ENCODE assay signal across 37 cellular contexts in the genomic region with DNA sequence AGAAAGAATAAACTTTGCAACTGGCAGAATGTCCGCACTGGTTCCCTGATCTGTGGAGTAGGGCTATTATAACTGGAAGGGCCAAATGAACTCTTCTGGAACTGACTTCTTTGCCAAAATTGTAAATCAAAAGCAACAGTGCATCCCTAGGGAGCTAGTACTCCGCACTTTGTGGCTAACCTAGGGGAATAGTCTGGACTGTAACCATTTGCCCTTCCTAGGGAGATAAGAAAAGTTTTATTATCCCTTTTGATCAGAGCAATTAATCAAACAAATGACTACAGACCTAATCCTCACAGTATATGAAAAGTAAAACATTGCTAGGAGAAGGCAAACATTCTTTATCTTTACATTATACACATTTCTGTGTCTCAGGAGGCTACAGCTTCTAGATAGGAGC. TPM values are rescaled to one million over a fixed set of nuclear protein-coding genes. Genes with fewer than 3 reads are reported as not detected.
"Had no signal": no experiment of that assay in that cellular context is flagged by ENCODE, and none has a peak within 500 bp of the region (broad histone marks: within the 10 kb centered on the region; RNA-seq: fewer than 3 reads in every experiment).

No MANE protein-coding gene starts in this region.

- ATAC-seq: activated CD8-positive, alpha-beta memory T cell treated with anti-CD3 and anti-CD28 coated beads, Interleukin-2, amount 10 ng/mL, durations not matched to agents 7 days and 5 days; activated T-cell treated with anti-CD3 and anti-CD28 coated beads, Interleukin-2, amount 50 U/mL, for 72 hours; activated T-helper 17 cell treated with anti-CD3 and anti-CD28 coated beads, Interleukin-2, amount 50 U/mL, for 72 hours; PC-3; Right ventricle myocardium inferior; SK-N-SH treated with all-trans-retinoic acid at 6 μM for 48 hours; T-cell; T-helper 17 cell had no signal

- H3K27me3 ChIP-seq: brain microvascular endothelial cell had no signal

- H3K9me3 Mint-ChIP-seq: activated CD4-positive, alpha-beta memory T cell treated with anti-CD3 and anti-CD28 coated beads, Interleukin-2, amount 10 ng/mL, durations not matched to agents 7 days and 5 days; activated naive CD8-positive, alpha-beta T cell treated with anti-CD3 and anti-CD28 coated beads for 36 hours; activated T-cell treated with anti-CD3 and anti-CD28 coated beads, Interleukin-2, amount 50 U/mL, for 72 hours; activated T-helper 17 cell treated with anti-CD3 and anti-CD28 coated beads, Interleukin-2, amount 50 U/mL, for 72 hours; T-cell had no signal

- H3K27ac Mint-ChIP-seq: activated CD4-positive, alpha-beta memory T cell treated with anti-CD3 and anti-CD28 coated beads, Interleukin-2, amount 10 ng/mL, durations not matched to agents 7 days and 5 days; activated CD8-positive, alpha-beta memory T cell treated with anti-CD3 and anti-CD28 coated beads, Interleukin-2, amount 10 ng/mL, durations not matched to agents 7 days and 5 days; activated naive CD8-positive, alpha-beta T cell treated with anti-CD3 and anti-CD28 coated beads for 36 hours; activated T-cell treated with anti-CD3 and anti-CD28 coated beads, Interleukin-2, amount 50 U/mL, for 72 hours; activated T-helper 17 cell treated with anti-CD3 and anti-CD28 coated beads, Interleukin-2, amount 50 U/mL, for 72 hours; T-cell; T-helper 17 cell had no signal

- DNase-seq: activated CD4-positive, alpha-beta memory T cell treated with anti-CD3 and anti-CD28 coated beads, Interleukin-2, amount 10 ng/mL, durations not matched to agents 7 days and 5 days; activated CD4-positive, alpha-beta T cell treated with anti-CD3 and anti-CD28 coated beads for 1 hour; activated CD4-positive, alpha-beta T cell treated with anti-CD3 and anti-CD28 coated beads for 48 hours; activated CD4-positive, CD25-positive, alpha-beta regulatory T cell; activated CD8-positive, alpha-beta memory T cell treated with anti-CD3 and anti-CD28 coated beads for 24 hours; activated CD8-positive, alpha-beta memory T cell treated with anti-CD3 and anti-CD28 coated beads, Interleukin-2, amount 10 ng/mL, durations not matched to agents 7 days and 5 days; activated CD8-positive, alpha-beta memory T cell treated with anti-CD3 and anti-CD28 coated beads, Interleukin-2, amount 50 U/mL, for 48 hours; activated effector memory CD4-positive, alpha-beta T cell treated with anti-CD3 and anti-CD28 coated beads, Interleukin-2, amount 50 U/mL, for 16 hours; activated naive CD4-positive, alpha-beta T cell; activated naive CD4-positive, alpha-beta T cell treated with anti-CD3 and anti-CD28 coated beads, Interleukin-2, amount 50 U/mL, for 16 hours; activated naive CD8-positive, alpha-beta T cell treated with anti-CD3 and anti-CD28 coated beads for 36 hours; activated T-cell treated with anti-CD3 and anti-CD28 coated beads, Interleukin-2, amount 50 U/mL, for 72 hours; amniotic stem cell; aorta; brain microvascular endothelial cell; central memory CD4-positive, alpha-beta T cell; Karpas-422; NCI-H1105; NCI-H1417 treated with DMSO at 0.1 percent for 48 hours; NCI-H187 treated with DMSO at 0.1 percent for 48 hours; NCI-H446; NCI-H510A treated with DMSO at 0.1 percent for 48 hours; NCI-H526 treated with DMSO at 0.1 percent for 48 hours; NCI-H82; NK-92 treated with Interleukin-12 subunit alpha and Interleukin-12 subunit beta, amount 100 ng/mL, for 24 hours; PC-3; Peyer's patch; SIG-M5; T-cell; T-helper 17 cell; T-helper 9 cell; WERI-Rb-1 had no signal

- H3K9me3 ChIP-seq: Peyer's patch had no signal

- H3K36me3 Mint-ChIP-seq: activated CD8-positive, alpha-beta memory T cell treated with anti-CD3 and anti-CD28 coated beads, Interleukin-2, amount 10 ng/mL, durations not matched to agents 7 days and 5 days; activated naive CD8-positive, alpha-beta T cell treated with anti-CD3 and anti-CD28 coated beads for 36 hours; T-cell had no signal

- H3K4me3 ChIP-seq: Peyer's patch had no signal

- H3K27ac ChIP-seq: brain microvascular endothelial cell, Peyer's patch, RWPE1, WERI-Rb-1 had no signal

- H3K4me3 Mint-ChIP-seq: activated CD4-positive, alpha-beta memory T cell treated with anti-CD3 and anti-CD28 coated beads, Interleukin-2, amount 10 ng/mL, durations not matched to agents 7 days and 5 days; activated CD8-positive, alpha-beta memory T cell treated with anti-CD3 and anti-CD28 coated beads, Interleukin-2, amount 10 ng/mL, durations not matched to agents 7 days and 5 days; activated naive CD8-positive, alpha-beta T cell treated with anti-CD3 and anti-CD28 coated beads for 36 hours; activated T-cell treated with anti-CD3 and anti-CD28 coated beads, Interleukin-2, amount 50 U/mL, for 72 hours; activated T-helper 17 cell treated with anti-CD3 and anti-CD28 coated beads, Interleukin-2, amount 50 U/mL, for 72 hours; T-cell; T-helper 17 cell had no signal

- H3K36me3 ChIP-seq: brain microvascular endothelial cell, Peyer's patch, WERI-Rb-1 had no signal

RNA-seq across cellular contexts. Expression of a gene that starts 45.6 kb away (rescaled TPM):
- total RNA-seq: MCF 10A, Peyer's patch, Right ventricle myocardium inferior had no signal
